In the genomic region with DNA sequence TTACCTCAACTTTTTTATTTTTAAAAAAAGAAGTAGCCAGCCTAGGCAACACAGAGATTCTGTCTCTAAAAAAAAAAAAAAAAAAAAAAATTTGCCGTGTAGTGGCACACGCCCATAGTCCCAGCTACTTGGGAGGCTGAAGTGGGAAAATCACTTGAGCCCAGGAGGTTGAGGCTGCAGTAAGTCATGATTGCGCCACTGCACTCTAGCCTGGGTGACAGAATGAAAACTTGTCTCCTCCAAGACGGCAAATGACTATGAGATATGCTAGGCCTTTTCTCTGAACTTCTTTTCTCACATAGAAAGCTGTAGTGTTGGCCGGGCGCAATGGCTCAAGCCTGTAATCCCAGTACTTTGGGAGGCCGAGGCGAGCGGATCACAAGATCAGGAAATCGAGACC, we compare ENCODE assay signal across 26 cellular contexts. TPM values are rescaled to one million over a fixed set of nuclear protein-coding genes. Genes with fewer than 3 reads are reported as not detected.
"Had no signal": no experiment of that assay in that cellular context is flagged by ENCODE, and none has a peak within 500 bp of the region (broad histone marks: within the 10 kb centered on the region; RNA-seq: fewer than 3 reads in every experiment).

No MANE protein-coding gene starts in this region.

- ATAC-seq: natural killer cell; psoas muscle; right cardiac atrium; right lobe of liver; stimulated activated effector memory CD8-positive, alpha-beta T cell treated with anti-CD3 and anti-CD28 coated beads, Interleukin-12 subunit alpha, Interleukin-12 subunit beta, amount 100 ng/mL, for 72 hours; stimulated activated naive B cell treated with anti-CD40 and anti-IgM and Interleukin-4, amounts not matched to agents 10 μg/mL and 1 μg/mL and 100 μg/mL, for 72 hours had no signal

- H3K27me3 ChIP-seq: neural progenitor cell, ovary, right lobe of liver, sigmoid colon, stomach, thyroid gland, tibial nerve, upper lobe of left lung, uterus had no signal

- DNase-seq: natural killer cell; occipital lobe; ovary; posterior cingulate gyrus; psoas muscle; right cardiac atrium; right lobe of liver; sigmoid colon; small intestine; stimulated activated CD4-positive, alpha-beta T cell treated with anti-CD3 and anti-CD28 coated beads, Interleukin-15, amount 100 ng/mL, for 24 hours; stimulated activated CD4-positive, alpha-beta T cell treated with anti-CD3 and anti-CD28 coated beads, Interleukin-2, amount 100 ng/mL, for 24 hours; stimulated activated CD4-positive, alpha-beta T cell treated with anti-CD3 and anti-CD28 coated beads, Interleukin-2, amount 100 ng/mL, for 48 hours; stimulated activated CD4-positive, alpha-beta T cell treated with anti-CD3 and anti-CD28 coated beads, Interleukin-4, amount 100 ng/mL, for 24 hours; stimulated activated naive B cell treated with anti-CD40 and anti-IgM and Interleukin-4, amounts not matched to agents 10 μg/mL and 1 μg/mL and 100 μg/mL, for 72 hours; stimulated activated naive CD4-positive, alpha-beta T cell treated with Interleukin-2 at 50 U/mL for 16 hours; stomach; thyroid gland; trophoblast cell; uterus had no signal

- H3K27ac ChIP-seq: neural progenitor cell, ovary, parathyroid adenoma, psoas muscle, right lobe of liver, sigmoid colon, stomach, thoracic aorta, thyroid gland, tibial nerve, upper lobe of left lung, uterus had no signal

- H3K4me1 ChIP-seq: neural progenitor cell, parathyroid adenoma, psoas muscle, right lobe of liver, sigmoid colon, stomach, thyroid gland, tibial nerve, upper lobe of left lung, uterus had no signal

- H3K4me3 ChIP-seq: neural progenitor cell, ovary, psoas muscle, right lobe of liver, sigmoid colon, stomach, thoracic aorta, thyroid gland, tibial nerve, upper lobe of left lung, uterus had no signal

- H3K36me3 ChIP-seq: neural progenitor cell, ovary, uterus had no signal

- H3K9me3 ChIP-seq: ovary, psoas muscle, right lobe of liver, sigmoid colon, stomach, thoracic aorta, thyroid gland, tibial nerve, upper lobe of left lung, uterus had no signal

RNA-seq across cellular contexts. Expression of gene BTBD19, which starts 59.5 kb away (rescaled TPM):
- polyA plus RNA-seq: neural cell had no signal
